ENCODE assay signal across 8 cellular contexts in genomic region chr10:13684252-13684791, GRCh38.
DNase-seq lines count a peak whose midpoint lies in the region; ATAC-seq and TF ChIP-seq lines count a peak whose summit lies in the region.

No MANE protein-coding gene starts in this region.

- H3K4me3 Mint-ChIP-seq in WTC11 (no peak overlapping the region), glutamatergic neuron (ENCODE audit: unreplicated experiment) (no peak overlapping the region)

- no peaks in the 10 kb centered on the region for H3K27me3 ChIP-seq in ovary

- ATAC-seq in WTC11: no peak
- no peak for ATAC-seq in GM21367 (IDR thresholded peaks at IDR 0.05; ENCODE audit: unreplicated experiment)
- ATAC-seq in GM21825 (IDR thresholded peaks at IDR 0.05; ENCODE audit: unreplicated experiment): no peak

- no peaks in the 10 kb centered on the region for H3K27me3 Mint-ChIP-seq in WTC11 (ENCODE audit: low read depth)
- peaks cover 4% of the 10 kb centered on the region for H3K27me3 Mint-ChIP-seq in glutamatergic neuron (ENCODE audit: unreplicated experiment)

- no peaks in the 10 kb centered on the region for H3K9me3 ChIP-seq in ovary

- H3K9me3 Mint-ChIP-seq in WTC11 (no peaks in the 10 kb centered on the region), glutamatergic neuron (ENCODE audit: unreplicated experiment) (peaks cover 1% of the 10 kb centered on the region)

- no peak for TF ChIP-seq POLR2A in ovary (IDR thresholded peaks at IDR 0.05)

- DNase-seq in AG10803 (ENCODE audit: low read depth): peak; percentile 73
- no peak for DNase-seq in WTC11 (ENCODE audit: low spot score)
- no peak for DNase-seq in glutamatergic neuron
- peak in 4 of 5 donors; percentile 44 to 60 (median 52) for DNase-seq in ovary
- no peak for DNase-seq in stimulated activated CD4-positive, alpha-beta T cell treated with anti-CD3 and anti-CD28 coated beads, Interleukin-15, amount 100 ng/mL, for 24 hours
- no peak for DNase-seq in OCI-M2 (lab: John Stamatoyannopoulos, UW; ENCODE audit: unreplicated experiment)

- TF ChIP-seq CTCF in AG10803 (conservative IDR thresholded peaks at IDR 0.05; ENCODE audit: low read length): no peak
- TF ChIP-seq CTCF in WTC11 (IDR thresholded peaks at IDR 0.05): no peak
- no peak for TF ChIP-seq CTCF in glutamatergic neuron (IDR thresholded peaks at IDR 0.05; ENCODE audit: partially characterized antibody, unreplicated experiment)
- no peak for TF ChIP-seq CTCF in ovary (IDR thresholded peaks at IDR 0.05)

- no peak for TF ChIP-seq EP300 in ovary (IDR thresholded peaks at IDR 0.05)

- H3K27ac Mint-ChIP-seq in WTC11 (peak overlapping the region; percentile 79), glutamatergic neuron (ENCODE audit: unreplicated experiment) (peak overlapping the region; percentile 70)

- CTCF ChIA-PET in WTC11 (lab: Charles Lee): no interaction called here

- peaks cover 6% of the 10 kb centered on the region for H3K4me1 ChIP-seq in ovary (ENCODE audit: insufficient read depth)

- no peaks in the 10 kb centered on the region for H3K36me3 ChIP-seq in ovary

- peaks cover 4% of the 10 kb centered on the region; the same call in 1 of the 2 replicates for H3K36me3 Mint-ChIP-seq in WTC11
- H3K36me3 Mint-ChIP-seq in glutamatergic neuron (ENCODE audit: unreplicated experiment): no peaks in the 10 kb centered on the region

- H3K4me3 ChIP-seq in AG10803 (ENCODE audit: low read length) (peak overlapping the region; percentile 27), ovary (no peak overlapping the region)

- intact Hi-C loops in ovary (cut with DNase I): no loop called here

- POLR2A ChIA-PET in WTC11 (lab: Charles Lee): no interaction called here

- H3K27ac ChIP-seq in ovary: no peak overlapping the region

- 4 to 6% (median 6%) methylated on average over 17 of the region's 17 CpGs for WGBS in ovary, 3 donors

- H3K4me1 Mint-ChIP-seq in WTC11 (no peaks in the 10 kb centered on the region), glutamatergic neuron (ENCODE audit: low read depth, unreplicated experiment) (peaks cover 9% of the 10 kb centered on the region)

TF ChIP-seq in WTC11, 78 proteins besides CTCF, POLR2A, EP300 and RAD21:
- TF ChIP-seq ZNF317 (CRISPR knock-in tag; IDR thresholded peaks at IDR 0.05; ENCODE audit: borderline replicate concordance, low read depth): no peak
- TF ChIP-seq ARID4B (CRISPR knock-in tag; IDR thresholded peaks at IDR 0.05; ENCODE audit: borderline replicate concordance): no peak
- no peak for TF ChIP-seq ATF2 (CRISPR knock-in tag; IDR thresholded peaks at IDR 0.05; ENCODE audit: borderline replicate concordance, low read depth)
- TF ChIP-seq USF2 (CRISPR knock-in tag; IDR thresholded peaks at IDR 0.05): no peak
- TF ChIP-seq CREM (CRISPR knock-in tag; IDR thresholded peaks at IDR 0.05): no peak
- TF ChIP-seq ATF1 (CRISPR knock-in tag; IDR thresholded peaks at IDR 0.05): no peak
- no peak for TF ChIP-seq ZBTB21 (CRISPR knock-in tag; IDR thresholded peaks at IDR 0.05; ENCODE audit: borderline replicate concordance)

Comparison
In these comparisons a context has a peak if more than half of its experiments do, and no peak if none do; other contexts are left out.
1. DNase-seq: peak in AG10803 (single experiment) and ovary (4 of 5); none in WTC11 (single experiment), glutamatergic neuron (single experiment), stimulated activated CD4-positive, alpha-beta T cell treated with anti-CD3 and anti-CD28 coated beads, Interleukin-15, amount 100 ng/mL, for 24 hours (single experiment) and OCI-M2 (single experiment).